Comparison of ENCODE assay signal across 15 cellular contexts in the genomic region with DNA sequence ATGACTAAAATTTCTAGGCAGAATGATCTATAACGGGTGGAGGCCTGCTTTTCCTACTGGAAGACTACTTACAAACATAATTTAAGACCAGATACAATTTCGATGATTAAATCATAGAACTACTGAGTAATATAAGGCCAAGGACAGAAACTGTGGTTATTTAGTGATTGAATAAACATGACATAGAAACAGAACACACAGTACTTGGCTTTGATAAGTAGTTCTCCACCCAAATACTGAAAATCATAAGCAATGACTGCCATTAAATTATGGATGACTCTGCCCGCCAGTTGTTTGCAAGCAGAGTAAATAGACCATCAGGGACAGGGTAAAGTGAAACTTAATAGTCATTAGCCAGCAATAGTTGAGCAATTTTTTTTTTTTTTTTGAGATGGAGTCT. TPM values are rescaled to one million over a fixed set of nuclear protein-coding genes. Genes with fewer than 3 reads are reported as not detected.
DNase-seq lines count a peak whose midpoint lies in the region; ATAC-seq and TF ChIP-seq lines count a peak whose summit lies in the region.
"Had no signal": no experiment of that assay in that cellular context is flagged by ENCODE, and none has a peak within 500 bp of the region (broad histone marks: within the 10 kb centered on the region; RNA-seq: fewer than 3 reads in every experiment).

No MANE protein-coding gene starts in this region.

- intact Hi-C loops in Right ventricle myocardium superior (cut with DNase I) (no loop called here), cardiac septum (cut with DNase I) (no loop called here), esophagus muscularis mucosa (cut with DNase I) (no loop called here), aorta (cut with DNase I) (loop anchor here in 1 of 2 donors (5.0 kb wide), 1 partner anchor 189 kb away; no protein-coding TSS in a partner anchor), posterior vena cava (cut with DNase I) (loop anchor here in 1 of 2 donors (5.0 kb wide), 1 partner anchor 184 kb away; no protein-coding TSS in a partner anchor)

- H3K36me3 ChIP-seq in esophagus muscularis mucosa = no peaks in the 10 kb centered on the region
- H3K36me3 ChIP-seq in mesenchymal stem cell (ENCODE audit: control insufficient read depth in 1 of 2, insufficient read depth in 2 of 2, low read depth in 1 of 2, low read length in 2 of 2) = no peaks in the 10 kb centered on the region
- H3K36me3 ChIP-seq in aorta (ENCODE audit: control insufficient read depth in 1 of 2, insufficient read depth in 2 of 2, low read length in 1 of 2) = no peaks in the 10 kb centered on the region
- H3K36me3 ChIP-seq in neural progenitor cell = no peaks in the 10 kb centered on the region
- H3K36me3 ChIP-seq: spleen had no signal

- H2BK120ac ChIP-seq in mesenchymal stem cell (ENCODE audit: low read depth, low read length) = no peak overlapping the region

- H3K4ac ChIP-seq in mesenchymal stem cell (ENCODE audit: low read depth in 1 of 2, low read length in 2 of 2) = no peak overlapping the region

- WGBS in esophagus muscularis mucosa = 76% methylated on average over 3 of the region's 3 CpGs
- 79% methylated on average over 1 of the region's 3 CpGs for WGBS in mesenchymal stem cell
- WGBS in aorta, 2 donors = 87 to 92% methylated on average over 3 of the region's 3 CpGs

- H4K20me1 ChIP-seq in neural progenitor cell (ENCODE audit: low read depth) = no peaks in the 10 kb centered on the region

- no peaks in the 10 kb centered on the region for H3K9me3 Mint-ChIP-seq in neural progenitor cell
- H3K9me3 Mint-ChIP-seq: effector memory CD8-positive, alpha-beta T cell; nephron had no signal

- no peak overlapping the region for H2BK12ac ChIP-seq in mesenchymal stem cell (ENCODE audit: low read length in 2 of 2)

- H3K4me2 ChIP-seq in mesenchymal stem cell (ENCODE audit: low read length, poor library complexity, severe bottlenecking) = no peak overlapping the region
- no peak overlapping the region for H3K4me2 ChIP-seq in neural progenitor cell

- H3K4me3 ChIP-seq in esophagus muscularis mucosa (no peak overlapping the region), mesenchymal stem cell (ENCODE audit: insufficient read depth in 1 of 2, low read depth in 1 of 2, low read length in 2 of 2) (peak overlapping the region in 1 of 2 experiments; percentile 30), aorta (ENCODE audit: low read length in 2 of 2) (no peak overlapping the region), neural progenitor cell (no peak overlapping the region)
- H3K4me3 ChIP-seq: spleen had no signal

- ATAC-seq in Right ventricle myocardium superior (ENCODE audit: poor library complexity) = peak; percentile 48
- peak; percentile 78 for ATAC-seq in aorta (ENCODE audit: low FRiP score)
- ATAC-seq in GM18909 (IDR thresholded peaks at IDR 0.05; ENCODE audit: poor library complexity, unreplicated experiment) = no peak
- ATAC-seq: effector memory CD8-positive, alpha-beta T cell had no signal

- H3K4me1 Mint-ChIP-seq in neural progenitor cell = no peaks in the 10 kb centered on the region
- H3K4me1 Mint-ChIP-seq: nephron had no signal

- TF ChIP-seq EP300 in esophagus muscularis mucosa (IDR thresholded peaks at IDR 0.05) = no peak

- H3F3A ChIP-seq in neural progenitor cell (ENCODE audit: low read depth) = no peaks in the 10 kb centered on the region

- H3K4me3 Mint-ChIP-seq in neural progenitor cell = no peak overlapping the region
- H3K4me3 Mint-ChIP-seq: effector memory CD8-positive, alpha-beta T cell; nephron had no signal

- no peak overlapping the region for H3K18ac ChIP-seq in mesenchymal stem cell (ENCODE audit: low read depth in 1 of 2, low read length in 2 of 2)

- H3K27me3 ChIP-seq in esophagus muscularis mucosa = no peaks in the 10 kb centered on the region
- no peaks in the 10 kb centered on the region for H3K27me3 ChIP-seq in mesenchymal stem cell (ENCODE audit: control insufficient read depth in 1 of 2, insufficient read depth in 1 of 2, low read length in 2 of 2)
- H3K27me3 ChIP-seq in aorta (ENCODE audit: control insufficient read depth in 1 of 2, insufficient read depth in 2 of 2, low read length in 1 of 2) = no peaks in the 10 kb centered on the region
- no peaks in the 10 kb centered on the region for H3K27me3 ChIP-seq in neural progenitor cell
- H3K27me3 ChIP-seq: spleen had no signal

- H3K27ac ChIP-seq in esophagus muscularis mucosa (replicated peaks in 1 of 4) (peak overlapping the region in 3 of 4 donors; percentile 48 to 70 (median 63)), mesenchymal stem cell (ENCODE audit: low read length, poor library complexity, severe bottlenecking) (no peak overlapping the region), aorta (ENCODE audit: low read depth in 1 of 2, low read length in 2 of 2) (no peak overlapping the region), neural progenitor cell (no peak overlapping the region)
- H3K27ac ChIP-seq: spleen had no signal

- no peak for TF ChIP-seq CTCF in esophagus muscularis mucosa (IDR thresholded peaks at IDR 0.05)
- no peak for TF ChIP-seq CTCF in neural progenitor cell (IDR thresholded peaks at IDR 0.05)

- H3K79me2 ChIP-seq in neural progenitor cell (ENCODE audit: low read depth) = no peaks in the 10 kb centered on the region

- H3K4me1 ChIP-seq in esophagus muscularis mucosa (peaks cover 0 to 19% (median 3%) of the 10 kb centered on the region in 4 donors), mesenchymal stem cell (ENCODE audit: control insufficient read depth, insufficient read depth, low read depth, low read length) (no peaks in the 10 kb centered on the region), aorta (ENCODE audit: control insufficient read depth in 1 of 2, insufficient read depth in 2 of 2, low read length in 2 of 2) (no peaks in the 10 kb centered on the region), neural progenitor cell (no peaks in the 10 kb centered on the region)

- no peaks in the 10 kb centered on the region for H3K27me3 Mint-ChIP-seq in neural progenitor cell (ENCODE audit: insufficient read depth, low read depth)
- H3K27me3 Mint-ChIP-seq: effector memory CD8-positive, alpha-beta T cell had no signal

- H3K23ac ChIP-seq in mesenchymal stem cell (ENCODE audit: low read length in 2 of 2) = no peak overlapping the region

- H2AFZ ChIP-seq in mesenchymal stem cell (ENCODE audit: low read depth, low read length) (no peak overlapping the region), neural progenitor cell (replicated peaks) (no peak overlapping the region)

- no peaks in the 10 kb centered on the region for H3K79me1 ChIP-seq in mesenchymal stem cell (replicated peaks; ENCODE audit: low read length, poor library complexity, severe bottlenecking)

- no peak overlapping the region for H2BK15ac ChIP-seq in mesenchymal stem cell (ENCODE audit: low read depth, poor library complexity, severe bottlenecking)

- no peaks in the 10 kb centered on the region for H3K36me3 Mint-ChIP-seq in neural progenitor cell

- no peak overlapping the region for H2AK5ac ChIP-seq in mesenchymal stem cell (ENCODE audit: low read length, severe bottlenecking)

- H3K9me3 ChIP-seq in esophagus muscularis mucosa (no peaks in the 10 kb centered on the region), mesenchymal stem cell (ENCODE audit: control insufficient read depth, low read length) (no peaks in the 10 kb centered on the region), aorta (ENCODE audit: control insufficient read depth, low read length) (no peaks in the 10 kb centered on the region), neural progenitor cell (ENCODE audit: low read depth) (no peaks in the 10 kb centered on the region)
- H3K9me3 ChIP-seq: spleen had no signal

- H3K27ac Mint-ChIP-seq in neural progenitor cell = no peak overlapping the region
- H3K27ac Mint-ChIP-seq: effector memory CD8-positive, alpha-beta T cell; nephron had no signal

- no peak overlapping the region for H4K8ac ChIP-seq in mesenchymal stem cell (ENCODE audit: low read length)

- no peak for DNase-seq in Right ventricle myocardium superior
- DNase-seq in cardiac septum (ENCODE audit: low spot score) = no peak
- DNase-seq in esophagus muscularis mucosa (ENCODE audit: extremely low spot score) = no peak
- DNase-seq in mesenchymal stem cell = peak; percentile 24
- DNase-seq in aorta = no peak
- DNase-seq in neural progenitor cell (ENCODE audit: low spot score) = no peak
- DNase-seq in posterior vena cava (ENCODE audit: low spot score) = no peak
- DNase-seq: activated CD4-positive, alpha-beta T cell treated with anti-CD3 and anti-CD28 coated beads, Interleukin-2, amount 50 U/mL, for 1 hour; effector memory CD8-positive, alpha-beta T cell; head of caudate nucleus; NCI-H82; spleen; T-helper 9 cell had no signal

- H4K91ac ChIP-seq in mesenchymal stem cell (ENCODE audit: low read length) = no peak overlapping the region

- no peak for TF ChIP-seq POLR2A in esophagus muscularis mucosa (IDR thresholded peaks at IDR 0.05; ENCODE audit: low read depth)

- no peak overlapping the region for H2BK5ac ChIP-seq in mesenchymal stem cell (ENCODE audit: low read depth, low read length, poor library complexity, severe bottlenecking)

- H3K9ac ChIP-seq in mesenchymal stem cell (ENCODE audit: low read length) = peak overlapping the region; percentile 56
- H3K9ac ChIP-seq in neural progenitor cell = no peak overlapping the region

- no peak overlapping the region for H3K14ac ChIP-seq in mesenchymal stem cell (ENCODE audit: low read length in 2 of 2)

RNA-seq across cellular contexts. Expression of gene SMIM14, which starts 17.2 kb away (rescaled TPM):
- 11.3 TPM for total RNA-seq in Right ventricle myocardium superior
- 12.1 TPM for total RNA-seq in cardiac septum
- 10 to 100 TPM; 27.3 to 39.0 (median 29.6) TPM for total RNA-seq in esophagus muscularis mucosa
- polyA plus RNA-seq in mesenchymal stem cell (2013, experiment 1 of 2) = 15.1 TPM
- polyA plus RNA-seq in mesenchymal stem cell (2013, experiment 2 of 2) = 17.3 TPM
- total RNA-seq in aorta = 10 to 100 TPM; 68.5 to 72.1 TPM
- 10 to 100 TPM; 28.5 to 44.1 TPM for polyA plus RNA-seq in aorta
- 43.5 and 91.0 TPM in 2 replicates for total RNA-seq in neural progenitor cell (ENCODE audit: low replicate concordance)
- 10 to 100 TPM; 95.3 to 98.0 TPM for total RNA-seq in posterior vena cava

RNA-seq across cellular contexts. Expression of gene UBE2K, which starts 42.1 kb away (rescaled TPM):
- total RNA-seq in Right ventricle myocardium superior (57.7 TPM), cardiac septum (57.0 TPM), esophagus muscularis mucosa (10 to 100 TPM; 31.7 to 41.5 (median 34.3) TPM), aorta (10 to 100 TPM; 56.8 to 59.5 TPM), neural progenitor cell (ENCODE audit: low replicate concordance) (36.6 and 61.8 TPM in 2 replicates), posterior vena cava (10 to 100 TPM; 52.4 to 71.9 TPM)
- polyA plus RNA-seq in mesenchymal stem cell (2013, experiment 1 of 2) = 111 TPM
- polyA plus RNA-seq in mesenchymal stem cell (2013, experiment 2 of 2) = 111 TPM
- polyA plus RNA-seq in aorta = 10 to 100 TPM; 26.5 to 30.6 TPM

Comparison
In these comparisons a context has a peak if more than half of its experiments do, and no peak if none do; other contexts are left out.
1. H3K27ac ChIP-seq: peak in esophagus muscularis mucosa (3 of 4); none in mesenchymal stem cell (single experiment), aorta (0 of 2) and neural progenitor cell (single experiment).